Comparison of ENCODE assay signal across 9 cellular contexts in genomic region chr17:17186551-17187505, GRCh38. TPM values are rescaled to one million over a fixed set of nuclear protein-coding genes. Genes with fewer than 3 reads are reported as not detected.
DNase-seq lines count a peak whose midpoint lies in the region; ATAC-seq, FAIRE-seq and TF ChIP-seq lines count a peak whose summit lies in the region.
"Had no signal": no experiment of that assay in that cellular context is flagged by ENCODE, and none has a peak within 500 bp of the region (broad histone marks: within the 10 kb centered on the region; RNA-seq: fewer than 3 reads in every experiment).

No MANE protein-coding gene starts in this region.

- ATAC-seq in HG03565 (IDR thresholded peaks at IDR 0.05; ENCODE audit: unreplicated experiment), result no peak

- peaks cover 59% of the 10 kb centered on the region for H3K4me1 ChIP-seq in CD4-positive, alpha-beta memory T cell (ENCODE audit: insufficient read depth, low read length)

- peak overlapping the region; percentile 32 to 87 (median 69) for H3K4me3 Mint-ChIP-seq in CD4-positive, alpha-beta memory T cell
- H3K4me3 Mint-ChIP-seq in IgD-negative memory B cell (no peak overlapping the region), neural crest cell (no peak overlapping the region)

- POLR2A ChIA-PET in CD4-positive, alpha-beta memory T cell (lab: Charles Lee; ENCODE audit: partially characterized antibody), result interaction anchor here (1.0 to 1.7 kb wide), 4 partner anchors 9 to 50 kb away, joined by 3 to 4 read pairs (median 4); partner anchors contain the start of gene FLCN

- H3K36me3 Mint-ChIP-seq in CD4-positive, alpha-beta memory T cell, result peaks cover 25 to 50% of the 10 kb centered on the region in 2 donors
- peaks cover 3% of the 10 kb centered on the region for H3K36me3 Mint-ChIP-seq in IgD-negative memory B cell
- H3K36me3 Mint-ChIP-seq in neural crest cell (ENCODE audit: low read depth), result peaks cover 4% of the 10 kb centered on the region

- H3K9me3 ChIP-seq in CD4-positive, alpha-beta memory T cell (ENCODE audit: control insufficient read depth in 1 of 2, low read length in 2 of 2), result no peaks in the 10 kb centered on the region

- no peaks in the 10 kb centered on the region for H3K27me3 Mint-ChIP-seq in CD4-positive, alpha-beta memory T cell
- H3K27me3 Mint-ChIP-seq in IgD-negative memory B cell, result no peaks in the 10 kb centered on the region
- H3K27me3 Mint-ChIP-seq in neural crest cell (ENCODE audit: low read depth), result no peaks in the 10 kb centered on the region

- H3K27me3 ChIP-seq in CD4-positive, alpha-beta memory T cell (ENCODE audit: insufficient read depth, low read length), result no peaks in the 10 kb centered on the region

- H3K9me3 Mint-ChIP-seq in CD4-positive, alpha-beta memory T cell, result peaks cover 0 to 3% (median 0%) of the 10 kb centered on the region in 8 donors
- H3K9me3 Mint-ChIP-seq in IgD-negative memory B cell (no peaks in the 10 kb centered on the region), neural crest cell (no peaks in the 10 kb centered on the region)

- peaks cover 32 to 77% (median 47%) of the 10 kb centered on the region in 4 donors for H3K4me1 Mint-ChIP-seq in CD4-positive, alpha-beta memory T cell
- H3K4me1 Mint-ChIP-seq in IgD-negative memory B cell, result peaks cover 16 to 51% (median 17%) of the 10 kb centered on the region in 3 donors
- H3K4me1 Mint-ChIP-seq in neural crest cell, result peaks cover 4% of the 10 kb centered on the region

- CTCF ChIA-PET in CD4-positive, alpha-beta memory T cell (lab: Charles Lee; ENCODE audit: partially characterized antibody), result no interaction called here

- FAIRE-seq in RCC 7860 (lab: Jason Lieb, UNC), result no peak

- intact Hi-C loops in CD4-positive, alpha-beta memory T cell (cut with micrococcal nuclease), result no loop called here

- H3K36me3 ChIP-seq in CD4-positive, alpha-beta memory T cell (ENCODE audit: insufficient read depth, low read length), result peaks cover 8% of the 10 kb centered on the region

- TF ChIP-seq CTCF in choroid plexus epithelial cell (conservative IDR thresholded peaks at IDR 0.05; ENCODE audit: low read depth, low read length) (no peak), neural crest cell (conservative IDR thresholded peaks at IDR 0.05) (no peak)

- peak overlapping the region; percentile 36 to 96 (median 88) for H3K27ac Mint-ChIP-seq in CD4-positive, alpha-beta memory T cell
- H3K27ac Mint-ChIP-seq in IgD-negative memory B cell (peak overlapping the region; percentile 14 to 78 (median 31)), neural crest cell (ENCODE audit: unreplicated experiment) (peak overlapping the region; percentile 12)

- no peak overlapping the region for H3K27ac ChIP-seq in CD4-positive, alpha-beta memory T cell (ENCODE audit: low read depth, low read length)

- no peak overlapping the region for H3K4me3 ChIP-seq in CD4-positive, alpha-beta memory T cell (ENCODE audit: low read length in 2 of 2)
- H3K4me3 ChIP-seq in choroid plexus epithelial cell (ENCODE audit: low read depth, low read length), result no peak overlapping the region

- no peak for DNase-seq in CD4-positive, alpha-beta memory T cell
- DNase-seq in choroid plexus epithelial cell (ENCODE audit: low read depth) (peak; percentile 33), neural crest cell (ENCODE audit: low read depth, low spot score) (no peak), pons (ENCODE audit: low spot score) (no peak), RCC 7860 (ENCODE audit: low spot score) (no peak)
- DNase-seq: activated gamma-delta T cell, DMS153 had no signal

RNA-seq across cellular contexts. Expression of gene PLD6, which starts 19.3 kb away (rescaled TPM):
- 10 to 100 TPM; 12.8 to 13.9 TPM for total RNA-seq in CD4-positive, alpha-beta memory T cell
- polyA plus RNA-seq in CD4-positive, alpha-beta memory T cell, result 10 to 100 TPM; 18.4 to 26.6 TPM
- polyA plus RNA-seq in IgD-negative memory B cell, result 5.8 TPM
- total RNA-seq in neural crest cell, result 0.23 TPM in 1 of 2 replicates, not detected in the other

RNA-seq across cellular contexts. Expression of gene FLCN, which starts 50.1 kb away (rescaled TPM):
- 10 to 100 TPM; 94.4 to 95.0 TPM for total RNA-seq in CD4-positive, alpha-beta memory T cell
- 1 to 10 TPM; 2.4 to 5.2 TPM for polyA plus RNA-seq in CD4-positive, alpha-beta memory T cell
- 2.4 TPM for polyA plus RNA-seq in IgD-negative memory B cell
- 38.7 and 44.4 TPM in 2 replicates for total RNA-seq in neural crest cell

Comparison
In these comparisons a context has a peak if more than half of its experiments do, and no peak if none do; other contexts are left out.
1. H3K27ac Mint-ChIP-seq: peak in every context shown above with its lines; median percentile 88 in CD4-positive, alpha-beta memory T cell; 31 in IgD-negative memory B cell; 12 in neural crest cell.
2. H3K4me3 Mint-ChIP-seq: peak in CD4-positive, alpha-beta memory T cell (8 of 8); none in IgD-negative memory B cell (0 of 4) and neural crest cell (single experiment).
3. RNA of gene PLD6, which starts 19.3 kb away (total RNA-seq): 12.8 to 13.9 TPM in CD4-positive, alpha-beta memory T cell; 0.23 TPM in neural crest cell; every median in the first group is over 10 times any median in the second.